9 cellular contexts compared by ENCODE assay signal in the genomic region with DNA sequence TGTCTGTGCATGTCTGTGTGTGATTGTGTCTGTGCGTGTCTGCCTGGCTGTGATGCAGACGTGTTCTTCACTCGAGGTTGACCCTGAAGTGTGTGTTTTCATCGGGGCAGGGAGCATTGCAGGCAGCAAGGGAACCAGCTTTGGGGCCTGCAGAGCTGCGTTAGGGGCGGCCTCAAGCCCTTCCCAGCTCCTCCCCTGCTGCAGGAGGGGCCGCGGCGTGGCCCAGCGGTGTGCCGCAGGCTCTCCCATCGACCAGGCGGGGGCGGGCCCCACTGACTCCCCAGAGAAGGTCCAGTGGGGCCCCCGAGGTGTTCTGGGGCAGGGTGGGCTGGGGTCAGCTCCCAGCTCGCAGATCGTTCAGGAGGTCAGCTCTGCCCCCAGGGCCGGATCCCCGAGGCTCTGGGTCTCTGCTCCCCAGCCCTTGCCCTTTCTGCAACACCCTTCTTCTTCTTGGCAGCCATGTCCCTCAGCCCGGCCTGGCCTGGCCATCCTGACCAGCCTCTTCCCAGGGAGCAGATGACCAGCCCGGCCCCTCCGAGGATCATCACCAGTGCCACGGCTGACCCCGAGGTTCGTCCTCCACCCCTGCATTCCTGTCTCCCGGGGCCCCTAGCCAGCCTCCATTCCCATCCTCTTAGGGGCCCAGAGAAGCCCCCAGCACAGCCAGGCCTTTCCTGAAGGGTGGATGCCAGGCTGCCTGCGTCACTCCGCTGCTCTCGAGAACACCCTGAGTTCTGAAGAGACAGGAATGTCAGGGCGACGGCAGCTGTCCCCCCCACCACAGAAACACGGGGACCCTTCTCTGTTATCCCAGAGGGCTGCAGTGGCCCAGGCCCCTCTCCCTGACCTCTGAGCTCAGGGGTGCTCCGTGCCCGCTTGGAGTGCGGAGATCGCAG. TPM values are rescaled to one million over a fixed set of nuclear protein-coding genes. Genes with fewer than 3 reads are reported as not detected.
A peak's percentile ranks its signal among the peaks of the same experiment; 100 is the strongest.
DNase-seq lines count a peak whose midpoint lies in the region; ATAC-seq, FAIRE-seq and TF ChIP-seq lines count a peak whose summit lies in the region.
"Had no signal": no experiment of that assay in that cellular context is flagged by ENCODE, and none has a peak within 500 bp of the region (broad histone marks: within the 10 kb centered on the region; RNA-seq: fewer than 3 reads in every experiment).

No MANE protein-coding gene starts in this region.

- intact Hi-C loops in Right ventricle myocardium inferior (cut with DNase I) (no loop called here), left ventricle myocardium inferior (cut with micrococcal nuclease) (no loop called here), activated B cell treated with CpG ODN at 0.5 μM for 24 hours (cut with micrococcal nuclease) (no loop called here), dorsolateral prefrontal cortex (cut with DNase I) (no loop called here)

- H3K36me3 Mint-ChIP-seq in activated B cell treated with CpG ODN at 0.5 μM for 24 hours (ENCODE audit: low read depth), result no peaks in the 10 kb centered on the region

- no peaks in the 10 kb centered on the region for H3K4me1 ChIP-seq in left ventricle myocardium inferior

- CTCF ChIA-PET in activated B cell treated with CpG ODN at 0.5 μM for 24 hours (lab: Charles Lee), result no interaction called here

- POLR2A ChIA-PET in activated B cell treated with CpG ODN at 0.5 μM for 24 hours (lab: Charles Lee), result interaction anchor here (0.7 kb wide), 1 partner anchor 1900 kb away, joined by 3 read pairs; no protein-coding TSS in a partner anchor

- H3K4me3 ChIP-seq in left ventricle myocardium inferior, result no peak overlapping the region
- H3K4me3 ChIP-seq in dorsolateral prefrontal cortex, result peak overlapping the region in 1 of 59 donors; percentile 12

- no peaks in the 10 kb centered on the region for H3K36me3 ChIP-seq in left ventricle myocardium inferior

- no peak for FAIRE-seq in urothelium cell line (lab: Jason Lieb, UNC)
- FAIRE-seq: G401.6 had no signal

- no peak overlapping the region for H3K27ac ChIP-seq in left ventricle myocardium inferior (replicated peaks)
- H3K27ac ChIP-seq in dorsolateral prefrontal cortex, result no peak overlapping the region

- peak; percentile 32 for ATAC-seq in Right ventricle myocardium inferior
- ATAC-seq in activated B cell treated with CpG ODN at 0.5 μM for 24 hours (ENCODE audit: low read depth), result peak; percentile 75

- H3K4me3 Mint-ChIP-seq in activated B cell treated with CpG ODN at 0.5 μM for 24 hours, result no peak overlapping the region

- H3K27ac Mint-ChIP-seq in activated B cell treated with CpG ODN at 0.5 μM for 24 hours, result no peak overlapping the region

- H3K27me3 ChIP-seq in left ventricle myocardium inferior (ENCODE audit: low read depth) (peaks cover 22% of the 10 kb centered on the region), dorsolateral prefrontal cortex (no peaks in the 10 kb centered on the region)

- H3K9me3 Mint-ChIP-seq in activated B cell treated with CpG ODN at 0.5 μM for 24 hours, result no peaks in the 10 kb centered on the region

- DNase-seq in Right ventricle myocardium inferior (ENCODE audit: missing footprints), result peak; percentile 60
- DNase-seq in left ventricle myocardium inferior, result no peak
- no peak for DNase-seq in activated B cell treated with CpG ODN at 0.5 μM for 24 hours
- peak; percentile 55 for DNase-seq in kidney tubule cell (ENCODE audit: low spot score)
- peak; percentile 66 for DNase-seq in urothelium cell line (ENCODE audit: low spot score)
- no peak for DNase-seq in cerebellar cortex (ENCODE audit: low spot score)
- no peak for DNase-seq in dorsolateral prefrontal cortex
- DNase-seq in activated effector memory CD4-positive, alpha-beta T cell treated with Interleukin-2 at 50 U/mL for 16 hours, result no peak

- H3K27me3 Mint-ChIP-seq in activated B cell treated with CpG ODN at 0.5 μM for 24 hours, result no peaks in the 10 kb centered on the region

- no peaks in the 10 kb centered on the region for H3K4me1 Mint-ChIP-seq in activated B cell treated with CpG ODN at 0.5 μM for 24 hours

- no peaks in the 10 kb centered on the region for H3K9me3 ChIP-seq in left ventricle myocardium inferior (replicated peaks)

- TF ChIP-seq CTCF in left ventricle myocardium inferior (IDR thresholded peaks at IDR 0.05; ENCODE audit: borderline replicate concordance), result no peak
- TF ChIP-seq CTCF in activated B cell treated with CpG ODN at 0.5 μM for 24 hours (IDR thresholded peaks at IDR 0.05), result no peak
- TF ChIP-seq CTCF in dorsolateral prefrontal cortex (IDR thresholded peaks at IDR 0.05 in 54 of 56, conservative IDR thresholded peaks at IDR 0.05 in 2 of 56; ENCODE audit: low read depth in 1 of 56, partially characterized antibody in 56 of 56), result no peak

RNA-seq across cellular contexts. Expression of a gene that starts 11.1 kb away (rescaled TPM):
- total RNA-seq in Right ventricle myocardium inferior (20.6 TPM), left ventricle myocardium inferior (17.3 TPM), activated B cell treated with CpG ODN at 0.5 μM for 24 hours (not detected in 2 replicates), dorsolateral prefrontal cortex (1 to 10 TPM in 4 of 120 experiments, under 1 TPM in 69, not detected in 47; 0.10 to 1.5 (median 0.24) TPM)

RNA-seq across cellular contexts. Expression of a gene that starts 27.3 kb away (rescaled TPM):
- total RNA-seq in Right ventricle myocardium inferior (not detected), left ventricle myocardium inferior (not detected), activated B cell treated with CpG ODN at 0.5 μM for 24 hours (0.27 and 0.42 TPM in 2 replicates), dorsolateral prefrontal cortex (1 to 10 TPM in 8 of 120 experiments, under 1 TPM in 87, not detected in 25; 0.09 to 2.3 (median 0.29) TPM)

RNA-seq across cellular contexts. Expression of a gene that starts 31.4 kb away (rescaled TPM):
- total RNA-seq in Right ventricle myocardium inferior (0.51 TPM), left ventricle myocardium inferior (0.44 TPM), activated B cell treated with CpG ODN at 0.5 μM for 24 hours (not detected in 2 replicates), dorsolateral prefrontal cortex (1 to 10 TPM in 108 of 120 experiments, under 1 TPM in 12; 0.35 to 6.8 (median 2.2) TPM)

Comparison
In these comparisons a context has a peak if more than half of its experiments do, and no peak if none do; other contexts are left out.
1. DNase-seq: peak in Right ventricle myocardium inferior (single experiment), kidney tubule cell (single experiment) and urothelium cell line (single experiment); none in left ventricle myocardium inferior (single experiment), activated B cell treated with CpG ODN at 0.5 μM for 24 hours (single experiment), cerebellar cortex (single experiment), dorsolateral prefrontal cortex (0 of 10) and activated effector memory CD4-positive, alpha-beta T cell treated with Interleukin-2 at 50 U/mL for 16 hours (single experiment).